Comparison of ENCODE assay signal across 8 cellular contexts in genomic region chr19:39833464-39834286, GRCh38. TPM values are rescaled to one million over a fixed set of nuclear protein-coding genes. Genes with fewer than 3 reads are reported as not detected.
DNase-seq lines count a peak whose midpoint lies in the region; ATAC-seq, FAIRE-seq and TF ChIP-seq lines count a peak whose summit lies in the region.

TSS of gene DYRK1B (minus strand) at chr19:39834162. CDS start at chr19:39831867, 2,295 bp downstream.

- intact Hi-C loops in breast epithelium (cut with DNase I; ENCODE audit: low total_unique reads): no loop called here
- intact Hi-C loops in gastrocnemius medialis (cut with DNase I; ENCODE audit: low total_unique reads): loop anchor here (1.0 to 10.0 kb wide), 3 partner anchors 30 to 631 kb away; partner anchors contain the start of genes BLVRB, PLEKHG2 and SPTBN4

- H3K36me3 ChIP-seq in breast epithelium (no peaks in the 10 kb centered on the region), iPS-15b (ENCODE audit: control insufficient read depth, insufficient read depth, low read length) (peaks cover 44% of the 10 kb centered on the region), gastrocnemius medialis (peaks cover 0 to 66% of the 10 kb centered on the region in 2 donors)

- peak within 1 kb of the TSS; percentile 41 for H3K9ac ChIP-seq in iPS-15b (ENCODE audit: low read depth, low read length)

- TF ChIP-seq CTCF in VCaP (conservative IDR thresholded peaks at IDR 0.05): no peak
- TF ChIP-seq CTCF in breast epithelium (IDR thresholded peaks at IDR 0.05): peak in 1 of 3 donors; percentile 8
- no peak for TF ChIP-seq CTCF in gastrocnemius medialis (IDR thresholded peaks at IDR 0.05 in 4 of 5, conservative IDR thresholded peaks at IDR 0.05 in 1 of 5)

- H3K4me1 ChIP-seq in breast epithelium: peaks cover 4 to 6% of the 10 kb centered on the region in 2 donors
- H3K4me1 ChIP-seq in iPS-15b (ENCODE audit: control insufficient read depth, insufficient read depth, low read length): peaks cover 6% of the 10 kb centered on the region
- H3K4me1 ChIP-seq in gastrocnemius medialis: peaks cover 19 to 33% of the 10 kb centered on the region in 2 donors

- no peaks in the 10 kb centered on the region for H3K9me3 ChIP-seq in breast epithelium
- no peaks in the 10 kb centered on the region for H3K9me3 ChIP-seq in iPS-15b (ENCODE audit: control insufficient read depth, insufficient read depth, low read length)
- H3K9me3 ChIP-seq in gastrocnemius medialis: no peaks in the 10 kb centered on the region

- in situ Hi-C loops in gastrocnemius medialis (cut with MboI; ENCODE audit: low sequenced_read_pairs in 4 of 4): loop anchor here in 2 of 4 donors (25.0 kb wide), 2 partner anchors 296 to 396 kb away; partner anchors contain the start of genes RPS16 (in 2 of the 2), SUPT5H (in 2 of the 2), EID2 (in 1 of the 2) and EID2B (in 1 of the 2)

- H3K27me3 ChIP-seq in breast epithelium: no peaks in the 10 kb centered on the region
- no peaks in the 10 kb centered on the region for H3K27me3 ChIP-seq in iPS-15b (ENCODE audit: control insufficient read depth, insufficient read depth, low read length)
- no peaks in the 10 kb centered on the region for H3K27me3 ChIP-seq in gastrocnemius medialis

- peak; percentile 85 for ATAC-seq in HG02763 (IDR thresholded peaks at IDR 0.05; ENCODE audit: unreplicated experiment)
- peak; percentile 87 to 91 for ATAC-seq in gastrocnemius medialis

- peak; percentile 99 for FAIRE-seq in GM12892 (lab: Jason Lieb, UNC)

- DNase-seq in GM12892 (ENCODE audit: insufficient read length) (peak; percentile 97), NCI-H187 (lab: John Stamatoyannopoulos, UW) (peak; percentile 92 to 93), breast epithelium (ENCODE audit: low spot score in 2 of 2) (peak; percentile 98 to 99), gastrocnemius medialis (peak; percentile 99), SKM-1 (lab: John Stamatoyannopoulos, UW; ENCODE audit: unreplicated experiment) (no peak)

- TF ChIP-seq POLR2A in GM12892 (IDR thresholded peaks at IDR 0.05; ENCODE audit: low read depth, low read length) (peak; percentile 43), breast epithelium (IDR thresholded peaks at IDR 0.05) (no peak), gastrocnemius medialis (IDR thresholded peaks at IDR 0.05) (peak in 1 of 2 donors; percentile 76)

- H3K4me3 ChIP-seq in breast epithelium (peak within 1 kb of the TSS; percentile 87 to 98 (median 96)), iPS-15b (ENCODE audit: low read depth, low read length) (peak within 1 kb of the TSS; percentile 90), gastrocnemius medialis (peak within 1 kb of the TSS; percentile 70 to 97 (median 80))

- peak within 1 kb of the TSS; percentile 89 for H3K27ac ChIP-seq in VCaP
- peak within 1 kb of the TSS; percentile 95 to 97 for H3K27ac ChIP-seq in breast epithelium
- peak within 1 kb of the TSS; percentile 90 to 99 (median 94) for H3K27ac ChIP-seq in gastrocnemius medialis

RNA-seq across cellular contexts. Expression of gene DYRK1B, which starts in this region (rescaled TPM):
- 4.7 TPM for polyA plus RNA-seq in GM12892 (2012; ENCODE audit: missing spikeins)
- 10 to 100 TPM in 1 of 3 donors, 1 to 10 TPM in 2; 6.2 to 12.1 (median 7.0) TPM for total RNA-seq in breast epithelium
- 10 to 100 TPM; 39.6 to 68.7 (median 61.8) TPM for total RNA-seq in gastrocnemius medialis
